14 cellular contexts compared by ENCODE assay signal in the genomic region with DNA sequence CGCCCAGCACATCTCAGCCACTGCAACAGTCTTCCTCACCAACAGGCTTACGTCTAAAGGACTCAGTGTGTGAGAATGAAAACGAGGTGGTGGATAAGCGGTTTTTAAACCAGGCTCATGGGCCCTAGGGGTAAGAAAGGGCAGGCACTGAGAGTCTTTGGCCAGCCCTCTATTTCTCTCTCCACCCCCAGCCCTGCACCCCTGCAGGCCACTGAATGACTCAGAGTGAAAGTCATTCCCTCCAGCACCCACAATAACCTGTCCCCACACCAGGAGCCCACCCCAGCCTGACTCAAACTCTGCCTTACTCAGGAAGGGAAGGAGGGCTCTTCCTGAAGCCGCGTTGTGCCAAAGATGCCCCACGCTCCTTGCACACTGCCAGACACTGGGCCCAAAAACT.
DNase-seq lines count a peak whose midpoint lies in the region; ATAC-seq and TF ChIP-seq lines count a peak whose summit lies in the region.
"Had no signal": no experiment of that assay in that cellular context is flagged by ENCODE, and none has a peak within 500 bp of the region (broad histone marks: within the 10 kb centered on the region; RNA-seq: fewer than 3 reads in every experiment).

No MANE protein-coding gene starts in this region.

- H3K4me1 Mint-ChIP-seq in WTC11: peaks cover 86% of the 10 kb centered on the region
- peaks cover 5% of the 10 kb centered on the region for H3K4me1 Mint-ChIP-seq in activated naive CD8-positive, alpha-beta T cell treated with anti-CD3 and anti-CD28 coated beads, Interleukin-2, amount 50 U/mL, for 24 hours
- peaks cover 3% of the 10 kb centered on the region for H3K4me1 Mint-ChIP-seq in CD14-positive monocyte

- no peak overlapping the region for H3K4me3 Mint-ChIP-seq in WTC11
- no peak overlapping the region for H3K4me3 Mint-ChIP-seq in activated naive CD8-positive, alpha-beta T cell treated with anti-CD3 and anti-CD28 coated beads, Interleukin-2, amount 50 U/mL, for 24 hours
- H3K4me3 Mint-ChIP-seq in CD14-positive monocyte: no peak overlapping the region
- H3K4me3 Mint-ChIP-seq: CD8-positive, alpha-beta T cell had no signal

- H3K27me3 Mint-ChIP-seq in WTC11 (ENCODE audit: low read depth) (no peaks in the 10 kb centered on the region), CD14-positive monocyte (ENCODE audit: low read depth in 3 of 3) (peaks cover 0 to 5% (median 1%) of the 10 kb centered on the region in 3 donors)
- H3K27me3 Mint-ChIP-seq in activated naive CD8-positive, alpha-beta T cell treated with anti-CD3 and anti-CD28 coated beads, Interleukin-2, amount 50 U/mL, for 24 hours: no peaks in the 10 kb centered on the region

- no peak overlapping the region for H3K4me3 ChIP-seq in GM12865 (ENCODE audit: low read depth, low read length)

- peaks cover 22% of the 10 kb centered on the region for H3K36me3 Mint-ChIP-seq in WTC11
- no peaks in the 10 kb centered on the region for H3K36me3 Mint-ChIP-seq in activated naive CD8-positive, alpha-beta T cell treated with anti-CD3 and anti-CD28 coated beads, Interleukin-2, amount 50 U/mL, for 24 hours (ENCODE audit: low read depth)
- no peaks in the 10 kb centered on the region for H3K36me3 Mint-ChIP-seq in CD14-positive monocyte
- H3K36me3 Mint-ChIP-seq: CD8-positive, alpha-beta T cell had no signal

- intact Hi-C loops in CD14-positive monocyte (cut with micrococcal nuclease): no loop called here

- peak; percentile 11 for ATAC-seq in WTC11
- ATAC-seq in GM21528 (IDR thresholded peaks at IDR 0.05; ENCODE audit: low FRiP score, unreplicated experiment): no peak
- no peak for ATAC-seq in activated naive CD8-positive, alpha-beta T cell treated with anti-CD3 and anti-CD28 coated beads, Interleukin-2, amount 50 U/mL, for 24 hours
- ATAC-seq: CD8-positive, alpha-beta T cell had no signal

- no peak for TF ChIP-seq CTCF in GM12865 (IDR thresholded peaks at IDR 0.05; ENCODE audit: insufficient read depth, low read depth, low read length, missing control alignments)
- TF ChIP-seq CTCF in WTC11 (IDR thresholded peaks at IDR 0.05): no peak
- TF ChIP-seq CTCF in CD14-positive monocyte (IDR thresholded peaks at IDR 0.05): no peak

- H3K27ac Mint-ChIP-seq in WTC11: peak overlapping the region; percentile 75
- no peak overlapping the region for H3K27ac Mint-ChIP-seq in activated naive CD8-positive, alpha-beta T cell treated with anti-CD3 and anti-CD28 coated beads, Interleukin-2, amount 50 U/mL, for 24 hours
- no peak overlapping the region for H3K27ac Mint-ChIP-seq in CD14-positive monocyte
- H3K27ac Mint-ChIP-seq: CD8-positive, alpha-beta T cell had no signal

- POLR2A ChIA-PET in WTC11 (lab: Charles Lee): no interaction called here

- DNase-seq in GM12865 (ENCODE audit: low read depth) (peak; percentile 19), HT1080 (ENCODE audit: low read depth) (peak; percentile 71), WTC11 (ENCODE audit: low spot score) (no peak), islet precursor cell (peak; percentile 63), midbrain (lab: John Stamatoyannopoulos, UW) (no peak), CD14-positive monocyte (ENCODE audit: low spot score) (no peak)
- no peak for DNase-seq in activated naive CD8-positive, alpha-beta T cell treated with anti-CD3 and anti-CD28 coated beads, Interleukin-2, amount 50 U/mL, for 24 hours
- DNase-seq: BE2C; CD8-positive, alpha-beta T cell; EL; NCI-H187 treated with DMSO at 0.1 percent for 48 hours; NCI-H82; SHP77 treated with DMSO at 0.1 percent for 48 hours had no signal

- CTCF ChIA-PET in WTC11 (lab: Charles Lee): interaction anchor here (0.7 to 1.0 kb wide), 2 partner anchors 51 to 71 kb away, joined by 3 to 4 read pairs; no protein-coding TSS in a partner anchor

- peaks cover 22% of the 10 kb centered on the region for H3K9me3 Mint-ChIP-seq in WTC11
- H3K9me3 Mint-ChIP-seq in activated naive CD8-positive, alpha-beta T cell treated with anti-CD3 and anti-CD28 coated beads, Interleukin-2, amount 50 U/mL, for 24 hours: peaks cover 24% of the 10 kb centered on the region
- H3K9me3 Mint-ChIP-seq in CD14-positive monocyte: peaks cover 14 to 41% (median 24%) of the 10 kb centered on the region in 7 donors

TF ChIP-seq in WTC11, 78 proteins besides CTCF, POLR2A, EP300 and RAD21:
- TF ChIP-seq, protein P1, sequence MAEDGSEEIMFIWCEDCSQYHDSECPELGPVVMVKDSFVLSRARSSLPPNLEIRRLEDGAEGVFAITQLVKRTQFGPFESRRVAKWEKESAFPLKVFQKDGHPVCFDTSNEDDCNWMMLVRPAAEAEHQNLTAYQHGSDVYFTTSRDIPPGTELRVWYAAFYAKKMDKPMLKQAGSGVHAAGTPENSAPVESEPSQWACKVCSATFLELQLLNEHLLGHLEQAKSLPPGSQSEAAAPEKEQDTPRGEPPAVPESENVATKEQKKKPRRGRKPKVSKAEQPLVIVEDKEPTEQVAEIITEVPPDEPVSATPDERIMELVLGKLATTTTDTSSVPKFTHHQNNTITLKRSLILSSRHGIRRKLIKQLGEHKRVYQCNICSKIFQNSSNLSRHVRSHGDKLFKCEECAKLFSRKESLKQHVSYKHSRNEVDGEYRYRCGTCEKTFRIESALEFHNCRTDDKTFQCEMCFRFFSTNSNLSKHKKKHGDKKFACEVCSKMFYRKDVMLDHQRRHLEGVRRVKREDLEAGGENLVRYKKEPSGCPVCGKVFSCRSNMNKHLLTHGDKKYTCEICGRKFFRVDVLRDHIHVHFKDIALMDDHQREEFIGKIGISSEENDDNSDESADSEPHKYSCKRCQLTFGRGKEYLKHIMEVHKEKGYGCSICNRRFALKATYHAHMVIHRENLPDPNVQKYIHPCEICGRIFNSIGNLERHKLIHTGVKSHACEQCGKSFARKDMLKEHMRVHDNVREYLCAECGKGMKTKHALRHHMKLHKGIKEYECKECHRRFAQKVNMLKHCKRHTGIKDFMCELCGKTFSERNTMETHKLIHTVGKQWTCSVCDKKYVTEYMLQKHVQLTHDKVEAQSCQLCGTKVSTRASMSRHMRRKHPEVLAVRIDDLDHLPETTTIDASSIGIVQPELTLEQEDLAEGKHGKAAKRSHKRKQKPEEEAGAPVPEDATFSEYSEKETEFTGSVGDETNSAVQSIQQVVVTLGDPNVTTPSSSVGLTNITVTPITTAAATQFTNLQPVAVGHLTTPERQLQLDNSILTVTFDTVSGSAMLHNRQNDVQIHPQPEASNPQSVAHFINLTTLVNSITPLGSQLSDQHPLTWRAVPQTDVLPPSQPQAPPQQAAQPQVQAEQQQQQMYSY (CRISPR knock-in tag; IDR thresholded peaks at IDR 0.05): 0 out of 2 replicates have a peak, but pooled peaks have one; percentile 25
- TF ChIP-seq NFYB (CRISPR knock-in tag; conservative IDR thresholded peaks at IDR 0.05; ENCODE audit: low read depth) (no peak), ZNF121 (CRISPR knock-in tag; IDR thresholded peaks at IDR 0.05) (no peak), MXD4 (CRISPR knock-in tag; IDR thresholded peaks at IDR 0.05; ENCODE audit: borderline replicate concordance) (no peak), HMGA2 (CRISPR knock-in tag; IDR thresholded peaks at IDR 0.05) (no peak), ETV6 (CRISPR knock-in tag; IDR thresholded peaks at IDR 0.05) (no peak), JAZF1 (CRISPR knock-in tag; IDR thresholded peaks at IDR 0.05) (no peak)
TF ChIP-seq in WTC11: peak in this region for 1.

Comparison
In these comparisons a context has a peak if more than half of its experiments do, and no peak if none do; other contexts are left out.
1. DNase-seq: peak in GM12865 (single experiment), HT1080 (single experiment) and islet precursor cell (single experiment); none in WTC11 (single experiment), midbrain (single experiment), activated naive CD8-positive, alpha-beta T cell treated with anti-CD3 and anti-CD28 coated beads, Interleukin-2, amount 50 U/mL, for 24 hours (single experiment) and CD14-positive monocyte (single experiment).